1 cellular context compared by ENCODE assay signal in genomic region chr19:40443131-40443929, GRCh38.
A peak's percentile ranks its signal among the peaks of the same experiment; 100 is the strongest.
TF ChIP-seq lines count a peak whose summit lies in the region.

No MANE protein-coding gene starts in this region.

TF ChIP-seq in HepG2, 621 proteins besides CTCF, POLR2A, EP300 and RAD21 (continued from another document and continues in another):
- TF ChIP-seq ZXDC (CRISPR knock-in tag; IDR thresholded peaks at IDR 0.05) (no peak), ZNF747 (CRISPR knock-in tag; IDR thresholded peaks at IDR 0.05; ENCODE audit: borderline replicate concordance) (0 out of 2 replicates have a peak, but pooled peaks have one; percentile 37), THAP9 (CRISPR knock-in tag; IDR thresholded peaks at IDR 0.05; ENCODE audit: borderline replicate concordance) (peak; percentile 44; the same call in 1 of the 2 replicates), SMC3 (IDR thresholded peaks at IDR 0.05; ENCODE audit: low read length) (no peak), ZBTB4 (CRISPR knock-in tag; IDR thresholded peaks at IDR 0.05; ENCODE audit: borderline replicate concordance) (no peak), FOXA3 (CRISPR knock-in tag; IDR thresholded peaks at IDR 0.05) (peak; percentile 11; the same call in 1 of the 2 replicates), ZNF607 (CRISPR knock-in tag; IDR thresholded peaks at IDR 0.05; ENCODE audit: borderline replicate concordance) (no peak; the same call in 1 of the 2 replicates), ZSCAN9 (CRISPR knock-in tag; IDR thresholded peaks at IDR 0.05; ENCODE audit: borderline replicate concordance) (no peak), FOXJ3 (CRISPR knock-in tag; IDR thresholded peaks at IDR 0.05; ENCODE audit: borderline replicate concordance) (no peak), ZEB1 (IDR thresholded peaks at IDR 0.05; ENCODE audit: insufficient replicate concordance, low read depth) (no peak), FOXO4 (CRISPR knock-in tag; conservative IDR thresholded peaks at IDR 0.05) (no peak), U2AF1 (optimal IDR thresholded peaks at IDR 0.05; ENCODE audit: low read depth, low read length) (no peak), PCBP1 (IDR thresholded peaks at IDR 0.05; ENCODE audit: borderline replicate concordance, low read depth, low read length) (peak; percentile 89; the same call in 1 of the 2 replicates), CBFB (CRISPR knock-in tag; IDR thresholded peaks at IDR 0.05) (no peak; the same call in 1 of the 2 replicates), SNAPC4 (CRISPR knock-in tag; IDR thresholded peaks at IDR 0.05) (peak; percentile 61; the same call in 1 of the 2 replicates), SIN3A (IDR thresholded peaks at IDR 0.05; ENCODE audit: borderline replicate concordance, low read depth, low read length) (peak; percentile 70; the same call in 1 of the 2 replicates), BCL3 (CRISPR knock-in tag; IDR thresholded peaks at IDR 0.05) (no peak), PLRG1 (conservative IDR thresholded peaks at IDR 0.05) (no peak), IKZF4 (CRISPR knock-in tag; IDR thresholded peaks at IDR 0.05; ENCODE audit: borderline replicate concordance, low read depth, not compliant biosample characterization) (no peak), MLX (CRISPR knock-in tag; IDR thresholded peaks at IDR 0.05) (peak; percentile 58; the same call in 1 of the 2 replicates), ZNF761 (CRISPR knock-in tag; conservative IDR thresholded peaks at IDR 0.05) (no peak), TCF7L2 (IDR thresholded peaks at IDR 0.05; ENCODE audit: low read depth, low read length) (no peak), TBL1XR1 (IDR thresholded peaks at IDR 0.05; ENCODE audit: borderline replicate concordance, low read length, partially characterized antibody) (no peak), BRF2 (CRISPR knock-in tag; IDR thresholded peaks at IDR 0.05) (0 out of 2 replicates have a peak, but pooled peaks have one; percentile 41), TMF1 (CRISPR knock-in tag; IDR thresholded peaks at IDR 0.05; ENCODE audit: low read depth) (no peak), ZNF597 (CRISPR knock-in tag; IDR thresholded peaks at IDR 0.05) (no peak), BCLAF1 (IDR thresholded peaks at IDR 0.05) (no peak)
